ENCODE assay signal across 2 cellular contexts in the genomic region with DNA sequence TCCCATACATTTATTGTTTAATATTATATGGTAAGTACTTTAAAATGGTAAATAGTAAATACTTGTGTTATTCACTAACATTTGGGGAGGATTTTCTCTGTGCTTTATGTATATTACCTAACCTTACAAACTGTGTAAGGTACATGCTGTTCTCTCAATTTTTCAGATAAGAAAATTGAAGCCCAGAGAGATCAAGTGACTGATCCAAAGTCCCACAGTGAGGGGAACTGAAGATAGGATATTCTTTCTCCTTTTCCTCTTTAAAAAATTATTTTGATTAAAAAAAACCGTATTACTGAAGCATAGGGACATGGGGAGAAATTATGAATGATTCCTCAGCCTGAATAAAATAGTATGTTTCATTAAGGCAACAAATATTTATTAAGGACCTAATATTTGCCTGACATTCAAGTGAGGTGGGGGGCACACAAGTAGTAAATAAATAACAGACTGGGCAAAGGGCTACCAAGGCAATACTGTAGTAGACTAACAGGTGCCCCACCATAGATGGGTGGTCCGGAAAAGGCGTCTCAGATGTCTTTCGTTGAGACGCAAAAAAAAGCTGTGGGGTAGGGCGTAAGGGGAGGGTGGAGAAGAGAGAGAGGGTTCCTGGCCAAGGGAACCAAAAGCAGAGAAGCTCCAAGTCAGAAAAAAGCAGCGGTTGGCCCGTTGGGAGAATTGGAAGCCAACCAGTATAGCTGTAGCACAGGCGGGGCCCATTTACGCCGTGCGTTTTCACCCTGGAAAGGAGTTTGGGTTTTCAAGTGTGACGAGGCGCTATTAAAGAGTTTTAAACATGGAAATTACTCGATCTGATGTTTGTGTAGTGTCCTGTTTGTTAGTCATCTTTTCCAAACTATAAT.
TF ChIP-seq lines count a peak whose summit lies in the region.

No MANE protein-coding gene starts in this region.

TF ChIP-seq in Ishikawa, 13 proteins besides CTCF, POLR2A, EP300 and RAD21 (continued from another document):
- TF ChIP-seq FOXM1 (IDR thresholded peaks at IDR 0.05; ENCODE audit: borderline replicate concordance, low read depth) (no peak), TCF12 (IDR thresholded peaks at IDR 0.05; ENCODE audit: low read depth) (no peak), CREB1 (IDR thresholded peaks at IDR 0.05; ENCODE audit: low read depth) (no peak), CEBPB (IDR thresholded peaks at IDR 0.05) (no peak), YY1 (IDR thresholded peaks at IDR 0.05; ENCODE audit: low read depth) (no peak), TAF1 (IDR thresholded peaks at IDR 0.05; ENCODE audit: low read depth) (0 out of 2 replicates have a peak, but pooled peaks have one; percentile 21)
- TF ChIP-seq, protein P1, sequence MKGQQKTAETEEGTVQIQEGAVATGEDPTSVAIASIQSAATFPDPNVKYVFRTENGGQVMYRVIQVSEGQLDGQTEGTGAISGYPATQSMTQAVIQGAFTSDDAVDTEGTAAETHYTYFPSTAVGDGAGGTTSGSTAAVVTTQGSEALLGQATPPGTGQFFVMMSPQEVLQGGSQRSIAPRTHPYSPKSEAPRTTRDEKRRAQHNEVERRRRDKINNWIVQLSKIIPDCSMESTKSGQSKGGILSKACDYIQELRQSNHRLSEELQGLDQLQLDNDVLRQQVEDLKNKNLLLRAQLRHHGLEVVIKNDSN (IDR thresholded peaks at IDR 0.05) = no peak
- TF ChIP-seq, protein P2, sequence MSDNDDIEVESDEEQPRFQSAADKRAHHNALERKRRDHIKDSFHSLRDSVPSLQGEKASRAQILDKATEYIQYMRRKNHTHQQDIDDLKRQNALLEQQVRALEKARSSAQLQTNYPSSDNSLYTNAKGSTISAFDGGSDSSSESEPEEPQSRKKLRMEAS (IDR thresholded peaks at IDR 0.05) = no peak

TF ChIP-seq in K562, 482 proteins besides CTCF, POLR2A, EP300 and RAD21 (continues in another document):
- TF ChIP-seq ARID1B (IDR thresholded peaks at IDR 0.05) (0 out of 2 replicates have a peak, but pooled peaks have one; percentile 13), ASH1L (IDR thresholded peaks at IDR 0.05; ENCODE audit: borderline replicate concordance, low read depth, partially characterized antibody) (no peak), DPF2 (IDR thresholded peaks at IDR 0.05) (peak; percentile 56), DACH1 (IDR thresholded peaks at IDR 0.05; ENCODE audit: partially characterized antibody) (peak; percentile 78), NFRKB (IDR thresholded peaks at IDR 0.05; ENCODE audit: low read depth) (0 out of 2 replicates have a peak, but pooled peaks have one; percentile 51), NR2C1 (IDR thresholded peaks at IDR 0.05) (0 out of 2 replicates have a peak, but pooled peaks have one; percentile 29), NR2C1 (tag; IDR thresholded peaks at IDR 0.05) (no peak), YY1 (IDR thresholded peaks at IDR 0.05; ENCODE audit: borderline replicate concordance in 1 of 3, control insufficient read depth in 1 of 3, extremely low read depth in 1 of 3, insufficient read depth in 3 of 3, insufficient read length in 1 of 3, insufficient replicate concordance in 2 of 3, low read depth in 1 of 3, low read length in 2 of 3) (peak in 1 of 3 experiments; percentile 36), ZNF586 (CRISPR knock-in tag; conservative IDR thresholded peaks at IDR 0.05) (0 out of 2 replicates have a peak, but pooled peaks have one; percentile 54), POLR2B (IDR thresholded peaks at IDR 0.05; ENCODE audit: low read depth, partially characterized antibody) (peak; percentile 72), HOXB6 (CRISPR knock-in tag; IDR thresholded peaks at IDR 0.05; ENCODE audit: borderline replicate concordance) (0 out of 2 replicates have a peak, but pooled peaks have one; percentile 23), FOXM1 (IDR thresholded peaks at IDR 0.05; ENCODE audit: low read depth) (no peak), FOXM1 (CRISPR knock-in tag; IDR thresholded peaks at IDR 0.05; ENCODE audit: low read depth) (no peak), ILF3 (IDR thresholded peaks at IDR 0.05; ENCODE audit: borderline replicate concordance) (peak; percentile 64; the same call in 1 of the 2 replicates), OTX1 (CRISPR knock-in tag; IDR thresholded peaks at IDR 0.05) (peak; percentile 64; the same call in 1 of the 2 replicates), GATAD2B (IDR thresholded peaks at IDR 0.05; ENCODE audit: borderline replicate concordance) (0 out of 2 replicates have a peak, but pooled peaks have one; percentile 45), ATF1 (CRISPR knock-in tag; IDR thresholded peaks at IDR 0.05) (no peak), ATF1 (tag; IDR thresholded peaks at IDR 0.05) (no peak), ZNF444 (CRISPR knock-in tag; IDR thresholded peaks at IDR 0.05) (peak; percentile 34; the same call in 1 of the 2 replicates), ETV6 (IDR thresholded peaks at IDR 0.05; ENCODE audit: borderline replicate concordance in 1 of 2, low read depth in 2 of 2, low read length in 1 of 2) (no peak), ETV6 (CRISPR knock-in tag; IDR thresholded peaks at IDR 0.05; ENCODE audit: borderline replicate concordance) (peak; percentile 38; the same call in 1 of the 2 replicates), PHTF2 (CRISPR knock-in tag; IDR thresholded peaks at IDR 0.05) (peak; percentile 32; the same call in 1 of the 2 replicates), NR2C2 (CRISPR knock-in tag; IDR thresholded peaks at IDR 0.05) (no peak), NR2C2 (tag; IDR thresholded peaks at IDR 0.05) (no peak), RFX5 (IDR thresholded peaks at IDR 0.05; ENCODE audit: low read depth, low read length) (no peak), TCF3 (CRISPR knock-in tag; IDR thresholded peaks at IDR 0.05) (no peak), ELF2 (CRISPR knock-in tag; IDR thresholded peaks at IDR 0.05) (0 out of 2 replicates have a peak, but pooled peaks have one; percentile 13), HDAC6 (IDR thresholded peaks at IDR 0.05; ENCODE audit: low read depth, low read length) (no peak), HMG20A (CRISPR knock-in tag; conservative IDR thresholded peaks at IDR 0.05) (no peak), CSDE1 (IDR thresholded peaks at IDR 0.05) (no peak), ZC3H11A (IDR thresholded peaks at IDR 0.05; ENCODE audit: low read depth, low read length) (no peak), NCOA6 (IDR thresholded peaks at IDR 0.05) (no peak), ZHX1 (conservative IDR thresholded peaks at IDR 0.05; ENCODE audit: low read length) (0 out of 2 replicates have a peak, but pooled peaks have one; percentile 73), PPARD (CRISPR knock-in tag; IDR thresholded peaks at IDR 0.05) (no peak), ZNF41 (CRISPR knock-in tag; conservative IDR thresholded peaks at IDR 0.05) (0 out of 2 replicates have a peak, but pooled peaks have one; percentile 44), CC2D1A (IDR thresholded peaks at IDR 0.05) (0 out of 2 replicates have a peak, but pooled peaks have one; percentile 26), HLTF (IDR thresholded peaks at IDR 0.05) (no peak; the same call in 1 of the 2 replicates), ADNP (tag; IDR thresholded peaks at IDR 0.05) (no peak), NFATC3 (IDR thresholded peaks at IDR 0.05) (peak; percentile 66; the same call in 1 of the 2 replicates), ZNF644 (tag; IDR thresholded peaks at IDR 0.05; ENCODE audit: low read depth) (0 out of 2 replicates have a peak, but pooled peaks have one; percentile 22), POLR2AphosphoS5 (IDR thresholded peaks at IDR 0.05; ENCODE audit: control insufficient read depth, insufficient read depth, low read depth, low read length) (0 out of 2 replicates have a peak, but pooled peaks have one; percentile 38), E2F8 (IDR thresholded peaks at IDR 0.05; ENCODE audit: low read depth, partially characterized antibody) (peak; percentile 61), PHB2 (IDR thresholded peaks at IDR 0.05; ENCODE audit: low read depth) (0 out of 2 replicates have a peak, but pooled peaks have one; percentile 25), MAZ (CRISPR knock-in tag; conservative IDR thresholded peaks at IDR 0.05 in 1 of 2, IDR thresholded peaks at IDR 0.05 in 1 of 2) (no peak), HDAC2 (IDR thresholded peaks at IDR 0.05) (0 out of 2 replicates have a peak, but pooled peaks have one; percentile 23), FOXK2 (conservative IDR thresholded peaks at IDR 0.05 in 1 of 2, IDR thresholded peaks at IDR 0.05 in 1 of 2; ENCODE audit: low read depth in 2 of 2) (0 out of 4 replicates have a peak, but pooled peaks of 1 of the 2 experiments have one; percentile 21)
- TF ChIP-seq, protein P3, sequence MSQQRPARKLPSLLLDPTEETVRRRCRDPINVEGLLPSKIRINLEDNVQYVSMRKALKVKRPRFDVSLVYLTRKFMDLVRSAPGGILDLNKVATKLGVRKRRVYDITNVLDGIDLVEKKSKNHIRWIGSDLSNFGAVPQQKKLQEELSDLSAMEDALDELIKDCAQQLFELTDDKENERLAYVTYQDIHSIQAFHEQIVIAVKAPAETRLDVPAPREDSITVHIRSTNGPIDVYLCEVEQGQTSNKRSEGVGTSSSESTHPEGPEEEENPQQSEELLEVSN (IDR thresholded peaks at IDR 0.05; ENCODE audit: borderline replicate concordance in 1 of 2, extremely low read depth in 1 of 2, insufficient read depth in 1 of 2, insufficient read length in 1 of 2, low read depth in 1 of 2, low read length in 1 of 2, poor library complexity in 1 of 2, severe bottlenecking in 1 of 2) = no peak
- TF ChIP-seq, protein P4, sequence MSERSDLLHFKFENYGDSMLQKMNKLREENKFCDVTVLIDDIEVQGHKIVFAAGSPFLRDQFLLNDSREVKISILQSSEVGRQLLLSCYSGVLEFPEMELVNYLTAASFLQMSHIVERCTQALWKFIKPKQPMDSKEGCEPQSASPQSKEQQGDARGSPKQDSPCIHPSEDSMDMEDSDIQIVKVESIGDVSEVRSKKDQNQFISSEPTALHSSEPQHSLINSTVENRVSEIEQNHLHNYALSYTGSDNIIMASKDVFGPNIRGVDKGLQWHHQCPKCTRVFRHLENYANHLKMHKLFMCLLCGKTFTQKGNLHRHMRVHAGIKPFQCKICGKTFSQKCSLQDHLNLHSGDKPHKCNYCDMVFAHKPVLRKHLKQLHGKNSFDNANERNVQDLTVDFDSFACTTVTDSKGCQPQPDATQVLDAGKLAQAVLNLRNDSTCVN (CRISPR knock-in tag; IDR thresholded peaks at IDR 0.05) = peak; percentile 70; the same call in 1 of the 2 replicates
- TF ChIP-seq, protein P5, sequence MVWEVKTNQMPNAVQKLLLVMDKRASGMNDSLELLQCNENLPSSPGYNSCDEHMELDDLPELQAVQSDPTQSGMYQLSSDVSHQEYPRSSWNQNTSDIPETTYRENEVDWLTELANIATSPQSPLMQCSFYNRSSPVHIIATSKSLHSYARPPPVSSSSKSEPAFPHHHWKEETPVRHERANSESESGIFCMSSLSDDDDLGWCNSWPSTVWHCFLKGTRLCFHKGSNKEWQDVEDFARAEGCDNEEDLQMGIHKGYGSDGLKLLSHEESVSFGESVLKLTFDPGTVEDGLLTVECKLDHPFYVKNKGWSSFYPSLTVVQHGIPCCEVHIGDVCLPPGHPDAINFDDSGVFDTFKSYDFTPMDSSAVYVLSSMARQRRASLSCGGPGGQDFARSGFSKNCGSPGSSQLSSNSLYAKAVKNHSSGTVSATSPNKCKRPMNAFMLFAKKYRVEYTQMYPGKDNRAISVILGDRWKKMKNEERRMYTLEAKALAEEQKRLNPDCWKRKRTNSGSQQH (CRISPR knock-in tag; IDR thresholded peaks at IDR 0.05) = peak; percentile 79; the same call in 1 of the 2 replicates
